Comparison of ENCODE assay signal across 10 cellular contexts in the genomic region with DNA sequence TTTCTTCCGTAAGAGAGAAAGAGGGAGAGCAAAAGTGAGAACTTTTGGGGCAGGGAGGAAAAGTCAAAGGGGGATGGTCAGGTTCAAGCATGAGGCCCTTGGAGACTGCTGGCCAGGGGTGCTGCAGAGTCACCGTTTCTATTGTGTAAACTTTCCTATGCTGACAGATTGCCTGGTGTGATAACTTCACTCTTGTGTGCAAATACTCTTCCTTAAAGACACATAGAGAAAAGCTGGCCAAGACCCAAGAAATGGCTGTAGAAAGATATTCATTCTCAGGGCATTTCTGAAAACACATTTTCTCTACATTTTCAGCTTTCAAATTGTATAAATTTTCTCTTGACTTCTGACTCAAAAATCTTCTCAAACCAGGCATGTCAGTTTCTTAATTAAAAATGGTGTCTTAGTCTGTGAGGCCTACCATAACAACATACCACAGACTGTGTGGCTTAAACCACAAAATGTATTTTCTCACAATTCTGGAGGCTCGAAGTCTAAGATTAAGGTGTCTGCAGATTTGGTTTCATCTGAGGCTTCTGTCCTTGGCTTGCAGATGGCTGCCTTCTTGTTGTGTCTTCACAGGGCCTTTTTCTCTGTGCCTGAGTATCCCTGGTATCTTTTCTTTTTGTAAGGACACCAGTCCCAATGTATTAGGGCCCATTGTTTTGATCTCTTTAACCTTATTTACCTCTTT.
DNase-seq lines count a peak whose midpoint lies in the region; ATAC-seq, FAIRE-seq and TF ChIP-seq lines count a peak whose summit lies in the region.
"Had no signal": no experiment of that assay in that cellular context is flagged by ENCODE, and none has a peak within 500 bp of the region (broad histone marks: within the 10 kb centered on the region; RNA-seq: fewer than 3 reads in every experiment).

No MANE protein-coding gene starts in this region.

- H3K4me3 ChIP-seq in OCI-LY1 (ENCODE audit: low read depth, low read length, poor library complexity, severe bottlenecking) (no peak overlapping the region), colonic mucosa (no peak overlapping the region), pancreas (no peak overlapping the region)
- H3K4me3 ChIP-seq: vagina had no signal

- peak; percentile 27 for DNase-seq in ELR (ENCODE audit: low read depth)
- peak; percentile 38 for DNase-seq in colonic mucosa
- DNase-seq in pancreas: no peak
- no peak for DNase-seq in ecto neural progenitor cell (ENCODE audit: low spot score)
- no peak for DNase-seq in posterior cingulate gyrus
- DNase-seq in activated naive CD4-positive, alpha-beta T cell treated with anti-CD3 and anti-CD28 coated beads, Interleukin-2, amount 50 U/mL, for 72 hours (ENCODE audit: low spot score in 2 of 2): no peak
- no peak for DNase-seq in NCI-H524 treated with DMSO at 0.1 percent for 48 hours (lab: John Stamatoyannopoulos, UW)
- DNase-seq: H9 had no signal

- H4K20me1 ChIP-seq in OCI-LY1 (ENCODE audit: insufficient read depth, low read length): no peaks in the 10 kb centered on the region

- H3K9ac ChIP-seq in OCI-LY1 (ENCODE audit: low read length): no peak overlapping the region; the same call in 1 of the 2 replicates
- H3K9ac ChIP-seq in colonic mucosa (ENCODE audit: low read depth in 2 of 2, low read length in 2 of 2): no peak overlapping the region

- ATAC-seq in pancreas: peak; percentile 55 to 80 (median 70)
- no peak for ATAC-seq in activated naive CD4-positive, alpha-beta T cell treated with anti-CD3 and anti-CD28 coated beads, Interleukin-2, amount 50 U/mL, for 72 hours

- H3K27me3 ChIP-seq in OCI-LY1 (ENCODE audit: insufficient read depth, low read length) (no peaks in the 10 kb centered on the region), colonic mucosa (no peaks in the 10 kb centered on the region), pancreas (no peaks in the 10 kb centered on the region)
- H3K27me3 ChIP-seq: vagina had no signal

- H3K27ac ChIP-seq in OCI-LY1 (ENCODE audit: low read depth, low read length, poor library complexity, severe bottlenecking) (peak overlapping the region; percentile 75), colonic mucosa (no peak overlapping the region), pancreas (peak overlapping the region in 2 of 4 donors; percentile 62 to 63)
- H3K27ac ChIP-seq: vagina had no signal

- intact Hi-C loops in colonic mucosa (cut with DNase I) (no loop called here), pancreas (cut with DNase I) (no loop called here), posterior cingulate gyrus (cut with DNase I) (no loop called here)

- TF ChIP-seq CTCF in OCI-LY1 (IDR thresholded peaks at IDR 0.05; ENCODE audit: low read length) (no peak), colonic mucosa (IDR thresholded peaks at IDR 0.05) (no peak), pancreas (IDR thresholded peaks at IDR 0.05) (no peak)

- H3K27ac Mint-ChIP-seq in activated naive CD4-positive, alpha-beta T cell treated with anti-CD3 and anti-CD28 coated beads, Interleukin-2, amount 50 U/mL, for 72 hours: no peak overlapping the region
- H3K27ac Mint-ChIP-seq: H9 had no signal

- H2AFZ ChIP-seq in OCI-LY1 (ENCODE audit: low read length): peak overlapping the region; percentile 86

- H3K36me3 Mint-ChIP-seq in activated naive CD4-positive, alpha-beta T cell treated with anti-CD3 and anti-CD28 coated beads, Interleukin-2, amount 50 U/mL, for 72 hours: no peaks in the 10 kb centered on the region

- no peak for FAIRE-seq in pancreas (lab: Jason Lieb, UNC)

- H3K36me3 ChIP-seq in OCI-LY1 (ENCODE audit: insufficient read depth, low read length): no peaks in the 10 kb centered on the region
- no peaks in the 10 kb centered on the region for H3K36me3 ChIP-seq in colonic mucosa
- H3K36me3 ChIP-seq in pancreas: no peaks in the 10 kb centered on the region
- H3K36me3 ChIP-seq: vagina had no signal

- H3K9me3 Mint-ChIP-seq in activated naive CD4-positive, alpha-beta T cell treated with anti-CD3 and anti-CD28 coated beads, Interleukin-2, amount 50 U/mL, for 72 hours: peaks cover under 1 to 6% of the 10 kb centered on the region in 2 donors
- H3K9me3 Mint-ChIP-seq: H9 had no signal

- WGBS in pancreas, 2 donors: 56 to 58% methylated on average over 3 of the region's 3 CpGs

- H3K4me1 ChIP-seq in OCI-LY1 (ENCODE audit: insufficient read depth, low read length, severe bottlenecking): peaks cover 15% of the 10 kb centered on the region
- H3K4me1 ChIP-seq in colonic mucosa: peaks cover 3% of the 10 kb centered on the region
- H3K4me1 ChIP-seq in pancreas: peaks cover 0 to 13% (median 0%) of the 10 kb centered on the region in 3 donors

- H3K9me2 ChIP-seq in OCI-LY1 (ENCODE audit: low read depth, low read length): no peaks in the 10 kb centered on the region

- H3K4me2 ChIP-seq in OCI-LY1 (ENCODE audit: low read length): no peak overlapping the region; the same call in 1 of the 2 replicates

- H3K9me3 ChIP-seq in OCI-LY1 (ENCODE audit: low read length) (no peaks in the 10 kb centered on the region; the same call in 1 of the 2 replicates), colonic mucosa (no peaks in the 10 kb centered on the region), pancreas (no peaks in the 10 kb centered on the region)
- H3K9me3 ChIP-seq: vagina had no signal

- H3F3A ChIP-seq in OCI-LY1 (ENCODE audit: insufficient read depth, low read length): no peaks in the 10 kb centered on the region

- no peaks in the 10 kb centered on the region for H3K79me2 ChIP-seq in OCI-LY1 (ENCODE audit: insufficient read depth, low read length)

Comparison
In these comparisons a context has a peak if more than half of its experiments do, and no peak if none do; other contexts are left out.
1. DNase-seq: peak in ELR (single experiment) and colonic mucosa (single experiment); none in pancreas (0 of 6), ecto neural progenitor cell (single experiment), posterior cingulate gyrus (0 of 10), activated naive CD4-positive, alpha-beta T cell treated with anti-CD3 and anti-CD28 coated beads, Interleukin-2, amount 50 U/mL, for 72 hours (0 of 2) and NCI-H524 treated with DMSO at 0.1 percent for 48 hours (single experiment).
2. ATAC-seq: peak in pancreas (4 of 4); none in activated naive CD4-positive, alpha-beta T cell treated with anti-CD3 and anti-CD28 coated beads, Interleukin-2, amount 50 U/mL, for 72 hours (0 of 2).